ENCODE assay signal across 1 cellular context in the genomic region with DNA sequence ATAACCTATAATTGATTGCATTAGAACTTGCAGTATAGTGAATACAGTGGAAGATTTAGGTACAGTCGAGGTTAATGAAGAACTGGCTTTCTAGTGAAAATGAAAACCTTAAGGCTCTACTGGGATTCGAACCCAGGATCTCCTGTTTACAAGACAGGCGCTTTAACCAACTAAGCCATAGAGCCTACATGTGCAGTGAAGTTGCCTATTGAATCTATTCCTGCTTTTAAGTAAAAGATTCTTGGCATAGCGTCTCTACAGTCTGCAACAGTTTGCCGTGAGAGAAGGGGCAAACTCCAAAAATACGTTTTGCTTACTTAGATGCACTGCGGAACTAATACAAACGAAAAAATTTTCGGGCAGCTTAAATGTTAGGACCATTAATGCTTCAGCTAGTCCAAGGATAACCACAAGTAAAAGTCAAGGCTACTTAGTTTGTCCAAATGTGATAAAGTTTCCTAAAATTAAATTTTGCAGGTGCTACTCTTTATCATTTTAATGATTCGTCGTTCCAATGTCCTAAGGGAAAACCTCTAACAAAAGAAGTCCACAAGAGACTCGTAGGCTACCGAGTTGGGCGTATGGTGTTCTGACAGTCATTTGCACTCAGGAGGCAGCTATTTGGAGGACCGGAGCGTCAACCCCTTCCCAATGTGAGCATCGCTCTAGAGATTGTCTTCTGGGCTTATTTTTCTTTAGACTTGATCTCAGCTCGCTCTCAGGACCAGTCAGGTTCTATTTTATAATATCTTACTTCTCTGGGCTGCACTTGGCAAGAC.
TF ChIP-seq lines count a peak whose summit lies in the region.

No MANE protein-coding gene starts in this region.

TF ChIP-seq in K562, 482 proteins besides CTCF, POLR2A, EP300 and RAD21 (continued from another document):
- TF ChIP-seq, protein P1, sequence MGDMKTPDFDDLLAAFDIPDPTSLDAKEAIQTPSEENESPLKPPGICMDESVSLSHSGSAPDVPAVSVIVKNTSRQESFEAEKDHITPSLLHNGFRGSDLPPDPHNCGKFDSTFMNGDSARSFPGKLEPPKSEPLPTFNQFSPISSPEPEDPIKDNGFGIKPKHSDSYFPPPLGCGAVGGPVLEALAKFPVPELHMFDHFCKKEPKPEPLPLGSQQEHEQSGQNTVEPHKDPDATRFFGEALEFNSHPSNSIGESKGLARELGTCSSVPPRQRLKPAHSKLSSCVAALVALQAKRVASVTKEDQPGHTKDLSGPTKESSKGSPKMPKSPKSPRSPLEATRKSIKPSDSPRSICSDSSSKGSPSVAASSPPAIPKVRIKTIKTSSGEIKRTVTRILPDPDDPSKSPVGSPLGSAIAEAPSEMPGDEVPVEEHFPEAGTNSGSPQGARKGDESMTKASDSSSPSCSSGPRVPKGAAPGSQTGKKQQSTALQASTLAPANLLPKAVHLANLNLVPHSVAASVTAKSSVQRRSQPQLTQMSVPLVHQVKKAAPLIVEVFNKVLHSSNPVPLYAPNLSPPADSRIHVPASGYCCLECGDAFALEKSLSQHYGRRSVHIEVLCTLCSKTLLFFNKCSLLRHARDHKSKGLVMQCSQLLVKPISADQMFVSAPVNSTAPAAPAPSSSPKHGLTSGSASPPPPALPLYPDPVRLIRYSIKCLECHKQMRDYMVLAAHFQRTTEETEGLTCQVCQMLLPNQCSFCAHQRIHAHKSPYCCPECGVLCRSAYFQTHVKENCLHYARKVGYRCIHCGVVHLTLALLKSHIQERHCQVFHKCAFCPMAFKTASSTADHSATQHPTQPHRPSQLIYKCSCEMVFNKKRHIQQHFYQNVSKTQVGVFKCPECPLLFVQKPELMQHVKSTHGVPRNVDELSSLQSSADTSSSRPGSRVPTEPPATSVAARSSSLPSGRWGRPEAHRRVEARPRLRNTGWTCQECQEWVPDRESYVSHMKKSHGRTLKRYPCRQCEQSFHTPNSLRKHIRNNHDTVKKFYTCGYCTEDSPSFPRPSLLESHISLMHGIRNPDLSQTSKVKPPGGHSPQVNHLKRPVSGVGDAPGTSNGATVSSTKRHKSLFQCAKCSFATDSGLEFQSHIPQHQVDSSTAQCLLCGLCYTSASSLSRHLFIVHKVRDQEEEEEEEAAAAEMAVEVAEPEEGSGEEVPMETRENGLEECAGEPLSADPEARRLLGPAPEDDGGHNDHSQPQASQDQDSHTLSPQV (IDR thresholded peaks at IDR 0.05): peak; percentile 93
- TF ChIP-seq JUND (IDR thresholded peaks at IDR 0.05; ENCODE audit: borderline replicate concordance, low read depth, low read length) (peak; percentile 57; the same call in 1 of the 2 replicates), JUND (tag; IDR thresholded peaks at IDR 0.05; ENCODE audit: borderline replicate concordance, low read depth, low read length) (no peak; the same call in 2 of the 3 replicates), NR4A1 (CRISPR knock-in tag; IDR thresholded peaks at IDR 0.05) (no peak), NR4A1 (tag; IDR thresholded peaks at IDR 0.05) (0 out of 2 replicates have a peak, but pooled peaks have one; percentile 34), TAL1 (IDR thresholded peaks at IDR 0.05) (peak; percentile 13; the same call in 1 of the 2 replicates), CC2D1A (IDR thresholded peaks at IDR 0.05) (0 out of 2 replicates have a peak, but pooled peaks have one; percentile 32), CTBP1 (IDR thresholded peaks at IDR 0.05; ENCODE audit: borderline replicate concordance) (0 out of 2 replicates have a peak, but pooled peaks have one; percentile 49), JUN (IDR thresholded peaks at IDR 0.05; ENCODE audit: borderline replicate concordance, low read depth, low read length) (0 out of 2 replicates have a peak, but pooled peaks have one; percentile 50), JUN (CRISPR knock-in tag; IDR thresholded peaks at IDR 0.05; ENCODE audit: borderline replicate concordance) (no peak), SIN3A (IDR thresholded peaks at IDR 0.05; ENCODE audit: borderline replicate concordance in 2 of 2, control insufficient read depth in 1 of 2, low read depth in 2 of 2, low read length in 2 of 2) (peak in 1 of 2 experiments; percentile 66; a peak in 1 of 4 replicates), ZNF408 (CRISPR knock-in tag; IDR thresholded peaks at IDR 0.05; ENCODE audit: low read depth) (no peak)
